15 cellular contexts compared by ENCODE assay signal in genomic region chr20:12555369-12555768, GRCh38.
DNase-seq lines count a peak whose midpoint lies in the region; ATAC-seq and TF ChIP-seq lines count a peak whose summit lies in the region.
"Had no signal": no experiment of that assay in that cellular context is flagged by ENCODE, and none has a peak within 500 bp of the region (broad histone marks: within the 10 kb centered on the region; RNA-seq: fewer than 3 reads in every experiment).

No MANE protein-coding gene starts in this region.

- TF ChIP-seq CTCF in fibroblast of villous mesenchyme (IDR thresholded peaks at IDR 0.05; ENCODE audit: insufficient read depth, low read depth, low read length) = no peak

- ATAC-seq in HG03196 (IDR thresholded peaks at IDR 0.05; ENCODE audit: unreplicated experiment) (no peak), HG02970 (IDR thresholded peaks at IDR 0.05; ENCODE audit: low FRiP score, unreplicated experiment) (no peak)

- DNase-seq in HT-29 (ENCODE audit: low spot score) (peak; percentile 29), OCI-M1 (lab: John Stamatoyannopoulos, UW) (peak; percentile 29), fibroblast of villous mesenchyme (ENCODE audit: low read depth) (peak; percentile 26), renal cortical epithelial cell (ENCODE audit: low read depth) (peak; percentile 2), inferior parietal cortex (ENCODE audit: extremely low spot score) (no peak)
- DNase-seq: Caco-2, DMS79, H7, NCI-H2081, NCI-H510A, NCI-H82, SHP77 treated with DMSO at 0.1 percent for 48 hours, SW 1271 had no signal

- H3K4me3 ChIP-seq in fibroblast of villous mesenchyme (ENCODE audit: low read depth, low read length) = no peak overlapping the region
